In the genomic region with DNA sequence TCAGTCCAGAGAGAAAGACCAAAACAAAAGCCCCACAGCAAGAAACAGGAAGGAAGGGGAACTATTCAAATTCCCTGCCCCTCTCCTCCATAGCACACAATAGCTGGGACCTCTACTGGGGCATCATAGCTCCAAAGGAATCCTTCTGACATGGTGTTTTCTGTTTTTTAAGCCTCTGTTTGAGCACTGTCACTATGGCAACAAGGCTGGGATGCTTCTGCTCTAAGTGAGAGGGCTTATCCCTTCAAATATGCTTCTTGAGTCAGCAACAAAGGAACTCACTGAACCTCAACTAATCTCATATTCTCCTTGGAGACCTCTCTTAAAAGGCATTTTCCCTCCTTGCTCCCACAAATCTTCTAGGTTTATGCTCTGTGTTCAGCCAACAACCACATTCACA, we compare ENCODE assay signal across 18 cellular contexts. TPM values are rescaled to one million over a fixed set of nuclear protein-coding genes. Genes with fewer than 3 reads are reported as not detected.
DNase-seq lines count a peak whose midpoint lies in the region; ATAC-seq, FAIRE-seq and TF ChIP-seq lines count a peak whose summit lies in the region.
"Had no signal": no experiment of that assay in that cellular context is flagged by ENCODE, and none has a peak within 500 bp of the region (broad histone marks: within the 10 kb centered on the region; RNA-seq: fewer than 3 reads in every experiment).

No MANE protein-coding gene starts in this region.

- peaks cover 73% of the 10 kb centered on the region for H3K79me2 ChIP-seq in GM23248 (ENCODE audit: insufficient read depth)

- intact Hi-C loops in kidney (cut with DNase I): no loop called here
- intact Hi-C loops in natural killer cell (cut with micrococcal nuclease): no loop called here

- H3F3A ChIP-seq in GM23248 (ENCODE audit: insufficient read depth): peaks cover 34% of the 10 kb centered on the region

- H4K91ac ChIP-seq in neuronal stem cell (ENCODE audit: low read depth, low read length, poor library complexity): no peak overlapping the region

- H3K9ac ChIP-seq in GM23248 (no peak overlapping the region), NT2/D1 (ENCODE audit: insufficient read length, low read depth) (no peak overlapping the region), endodermal cell (ENCODE audit: extremely low read depth, low read length, poor library complexity, severe bottlenecking) (no peak overlapping the region), neuronal stem cell (ENCODE audit: low read depth, low read length, poor library complexity) (no peak overlapping the region), kidney (ENCODE audit: low read length in 2 of 2) (no peak overlapping the region)

- peaks cover 22% of the 10 kb centered on the region for H3K9me3 Mint-ChIP-seq in endodermal cell
- H3K9me3 Mint-ChIP-seq in natural killer cell: peaks cover 3 to 5% of the 10 kb centered on the region in 2 donors

- H3K27ac Mint-ChIP-seq in endodermal cell (no peak overlapping the region), natural killer cell (no peak overlapping the region)
- H3K27ac Mint-ChIP-seq: activated naive CD8-positive, alpha-beta T cell treated with anti-CD3 and anti-CD28 coated beads, Interleukin-2, amount 50 U/mL, for 24 hours; CD4-positive, alpha-beta T cell; IgD-negative memory B cell; nephron had no signal

- H4K20me1 ChIP-seq in GM23248 (ENCODE audit: insufficient read depth): no peaks in the 10 kb centered on the region

- H3K27me3 Mint-ChIP-seq in endodermal cell (ENCODE audit: insufficient read depth) (no peaks in the 10 kb centered on the region), natural killer cell (ENCODE audit: low read depth in 2 of 2) (no peaks in the 10 kb centered on the region)
- H3K27me3 Mint-ChIP-seq: activated naive CD8-positive, alpha-beta T cell treated with anti-CD3 and anti-CD28 coated beads, Interleukin-2, amount 50 U/mL, for 24 hours; CD4-positive, alpha-beta T cell; IgD-negative memory B cell had no signal

- H3K4ac ChIP-seq in neuronal stem cell (ENCODE audit: low read length): no peak overlapping the region

- H3K4me2 ChIP-seq in GM23248 (ENCODE audit: unreplicated experiment) (no peak overlapping the region), neuronal stem cell (ENCODE audit: insufficient read depth, low read length, poor library complexity, severe bottlenecking) (peak overlapping the region; percentile 22)

- H2BK12ac ChIP-seq in neuronal stem cell (ENCODE audit: low read length): no peak overlapping the region

- H2BK15ac ChIP-seq in neuronal stem cell (ENCODE audit: low read length): no peak overlapping the region

- no peak overlapping the region for H2BK5ac ChIP-seq in neuronal stem cell (ENCODE audit: low read length)

- H3K27me3 ChIP-seq in GM23248 (replicated peaks; ENCODE audit: insufficient read depth): no peaks in the 10 kb centered on the region
- no peaks in the 10 kb centered on the region for H3K27me3 ChIP-seq in NT2/D1 (ENCODE audit: insufficient read depth, insufficient read length)
- no peaks in the 10 kb centered on the region for H3K27me3 ChIP-seq in endodermal cell (ENCODE audit: control insufficient read depth, insufficient read depth, low read length, poor library complexity, severe bottlenecking)
- no peaks in the 10 kb centered on the region for H3K27me3 ChIP-seq in neuronal stem cell (ENCODE audit: control insufficient read depth in 3 of 3, insufficient read depth in 3 of 3, low read depth in 1 of 3, low read length in 3 of 3)
- H3K27me3 ChIP-seq: dorsolateral prefrontal cortex, gastroesophageal sphincter, left lung had no signal

- H3K9me3 ChIP-seq in GM23248 (ENCODE audit: low read depth): peaks cover 10% of the 10 kb centered on the region
- peaks cover 43% of the 10 kb centered on the region for H3K9me3 ChIP-seq in NT2/D1 (ENCODE audit: insufficient read depth, low read length)
- H3K9me3 ChIP-seq in endodermal cell (ENCODE audit: control insufficient read depth, low read length): peaks cover 29% of the 10 kb centered on the region
- H3K9me3 ChIP-seq in neuronal stem cell (replicated peaks in 1 of 2; ENCODE audit: control insufficient read depth in 2 of 2, insufficient read depth in 1 of 2, low read depth in 1 of 2, low read length in 2 of 2): peaks cover 5 to 50% of the 10 kb centered on the region in 2 donors
- peaks cover 4 to 12% of the 10 kb centered on the region in 2 donors for H3K9me3 ChIP-seq in kidney (ENCODE audit: control insufficient read depth in 1 of 2, low read length in 2 of 2)

- H4K8ac ChIP-seq in neuronal stem cell (ENCODE audit: low read depth, low read length): no peak overlapping the region

- H3K36me3 Mint-ChIP-seq in endodermal cell (ENCODE audit: low read depth): no peaks in the 10 kb centered on the region
- H3K36me3 Mint-ChIP-seq in natural killer cell: no peaks in the 10 kb centered on the region
- H3K36me3 Mint-ChIP-seq: IgD-negative memory B cell had no signal

- H2BK120ac ChIP-seq in neuronal stem cell (ENCODE audit: low read depth, low read length): no peak overlapping the region

- TF ChIP-seq CTCF in endodermal cell (conservative IDR thresholded peaks at IDR 0.05): no peak
- TF ChIP-seq CTCF in kidney (IDR thresholded peaks at IDR 0.05; ENCODE audit: borderline replicate concordance, extremely low read depth, insufficient read depth): no peak
- no peak for TF ChIP-seq CTCF in natural killer cell (IDR thresholded peaks at IDR 0.05)

- no peak overlapping the region for H3K18ac ChIP-seq in neuronal stem cell (ENCODE audit: low read length)

- H3K4me3 ChIP-seq in GM23248 (no peak overlapping the region), NT2/D1 (ENCODE audit: insufficient read length, low read depth) (no peak overlapping the region), endodermal cell (ENCODE audit: low read length) (no peak overlapping the region), neuronal stem cell (ENCODE audit: low read length in 2 of 2) (no peak overlapping the region), kidney (ENCODE audit: low read length in 2 of 2) (no peak overlapping the region)
- H3K4me3 ChIP-seq: dorsolateral prefrontal cortex, gastroesophageal sphincter, left lung, skin epidermis had no signal

- peak; percentile 70 for DNase-seq in GM23248
- peak; percentile 92 for DNase-seq in NT2/D1 (ENCODE audit: low read depth, low spot score)
- DNase-seq in endodermal cell: peak; percentile 60
- DNase-seq in neuronal stem cell (ENCODE audit: low spot score): peak; percentile 95
- no peak for DNase-seq in SHP77 (lab: John Stamatoyannopoulos, UW)
- DNase-seq in kidney: no peak
- DNase-seq in NCI-H1417 treated with DMSO at 0.1 percent for 48 hours (lab: John Stamatoyannopoulos, UW): no peak
- no peak for DNase-seq in natural killer cell
- DNase-seq: activated naive CD8-positive, alpha-beta T cell treated with anti-CD3 and anti-CD28 coated beads, Interleukin-2, amount 50 U/mL, for 24 hours; CD4-positive, alpha-beta T cell; dorsolateral prefrontal cortex; left lung; NCI-H187; substantia nigra had no signal

- peaks cover 21% of the 10 kb centered on the region for H3K4me1 ChIP-seq in GM23248 (ENCODE audit: insufficient read depth)
- no peaks in the 10 kb centered on the region for H3K4me1 ChIP-seq in NT2/D1 (ENCODE audit: insufficient read depth, insufficient read length)
- H3K4me1 ChIP-seq in endodermal cell (ENCODE audit: control insufficient read depth, insufficient read depth, low read length): no peaks in the 10 kb centered on the region
- peaks cover 16 to 17% of the 10 kb centered on the region in 2 donors for H3K4me1 ChIP-seq in neuronal stem cell (ENCODE audit: control insufficient read depth in 2 of 2, insufficient read depth in 1 of 2, low read depth in 1 of 2, low read length in 2 of 2)
- H3K4me1 ChIP-seq in kidney (ENCODE audit: control insufficient read depth in 1 of 2, insufficient read depth in 1 of 2, low read depth in 1 of 2, low read length in 2 of 2): no peaks in the 10 kb centered on the region
- H3K4me1 ChIP-seq: gastroesophageal sphincter, left lung had no signal

- peaks cover 42% of the 10 kb centered on the region for H3K36me3 ChIP-seq in GM23248 (ENCODE audit: low read depth)
- H3K36me3 ChIP-seq in NT2/D1 (ENCODE audit: insufficient read depth, insufficient read length, low read length): no peaks in the 10 kb centered on the region
- H3K36me3 ChIP-seq in endodermal cell (ENCODE audit: control insufficient read depth, insufficient read depth, low read length): no peaks in the 10 kb centered on the region
- peaks cover 0 to 2% of the 10 kb centered on the region in 2 donors for H3K36me3 ChIP-seq in neuronal stem cell (replicated peaks in 1 of 2; ENCODE audit: control insufficient read depth in 2 of 2, insufficient read depth in 2 of 2, low read length in 2 of 2)
- no peaks in the 10 kb centered on the region for H3K36me3 ChIP-seq in kidney (ENCODE audit: control insufficient read depth in 1 of 2, insufficient read depth in 2 of 2, low read length in 2 of 2)
- H3K36me3 ChIP-seq: gastroesophageal sphincter, left lung had no signal

- H3K4me3 Mint-ChIP-seq in endodermal cell: no peak overlapping the region
- no peak overlapping the region for H3K4me3 Mint-ChIP-seq in natural killer cell
- H3K4me3 Mint-ChIP-seq: activated naive CD8-positive, alpha-beta T cell treated with anti-CD3 and anti-CD28 coated beads, Interleukin-2, amount 50 U/mL, for 24 hours; CD4-positive, alpha-beta T cell; IgD-negative memory B cell; nephron had no signal

- no peak overlapping the region for H3K14ac ChIP-seq in neuronal stem cell (ENCODE audit: low read length)

- peak overlapping the region; percentile 46 for H3K27ac ChIP-seq in GM23248
- H3K27ac ChIP-seq in endodermal cell (ENCODE audit: low read depth, low read length): peak overlapping the region; percentile 90
- peak overlapping the region; percentile 95 for H3K27ac ChIP-seq in neuronal stem cell (replicated peaks; ENCODE audit: low read length)
- H3K27ac ChIP-seq in kidney (ENCODE audit: low read depth in 2 of 2, low read length in 2 of 2): no peak overlapping the region
- H3K27ac ChIP-seq: dorsolateral prefrontal cortex, gastroesophageal sphincter, left lung, skin epidermis had no signal

- no peaks in the 10 kb centered on the region for H3K9me2 ChIP-seq in GM23248 (ENCODE audit: insufficient read depth)

- no peak overlapping the region for H2AK5ac ChIP-seq in neuronal stem cell (ENCODE audit: low read depth, low read length)

- H3K79me1 ChIP-seq in neuronal stem cell (ENCODE audit: low read depth, low read length): no peaks in the 10 kb centered on the region

- no peaks in the 10 kb centered on the region for H3K4me1 Mint-ChIP-seq in endodermal cell
- no peaks in the 10 kb centered on the region for H3K4me1 Mint-ChIP-seq in natural killer cell
- H3K4me1 Mint-ChIP-seq: IgD-negative memory B cell, nephron had no signal

- FAIRE-seq in kidney (lab: Jason Lieb, UNC): no peak

- no peak for ATAC-seq in natural killer cell
- ATAC-seq: activated naive CD8-positive, alpha-beta T cell treated with anti-CD3 and anti-CD28 coated beads, Interleukin-2, amount 50 U/mL, for 24 hours; gastroesophageal sphincter; left lung had no signal

- in situ Hi-C loops in GM23248 (cut with MboI): no loop called here

- H2AFZ ChIP-seq in GM23248: no peak overlapping the region
- peak overlapping the region; percentile 54 for H2AFZ ChIP-seq in neuronal stem cell (ENCODE audit: low read length)

- H3K23ac ChIP-seq in neuronal stem cell (ENCODE audit: low read depth, low read length, poor library complexity): no peak overlapping the region

RNA-seq across cellular contexts. Expression of a gene that starts 40.5 kb away (rescaled TPM):
- 157 and 174 TPM in 2 replicates for total RNA-seq in GM23248 (2014; rRNA removed; shearing (Covaris generic))
- 110 TPM in 2 replicates for polyA plus RNA-seq in GM23248 (2016; fragmentation: Nextera tagmentation; extraction: Ambion mirVana)
- total RNA-seq in endodermal cell: 1 to 10 TPM; 4.7 to 6.6 TPM
- 9.0 TPM for polyA plus RNA-seq in endodermal cell (2013, experiment 1 of 2)
- 9.1 TPM for polyA plus RNA-seq in endodermal cell (2013, experiment 2 of 2)
- polyA plus RNA-seq in neuronal stem cell (2013, experiment 1 of 2): 30.3 TPM
- polyA plus RNA-seq in neuronal stem cell (2013, experiment 2 of 2): 32.7 TPM
- total RNA-seq in kidney: 164 TPM
- 25.3 TPM for polyA plus RNA-seq in kidney (ENCODE audit: insufficient read depth, low read depth, low replicate concordance)
- 1 to 10 TPM in 2 of 3 donors, under 1 TPM in 1; 0.39 to 5.4 (median 3.4) TPM for total RNA-seq in natural killer cell

Comparison
In these comparisons a context has a peak if more than half of its experiments do, and no peak if none do; other contexts are left out.
1. DNase-seq: peak in GM23248 (single experiment), NT2/D1 (single experiment), endodermal cell (single experiment) and neuronal stem cell (single experiment); none in SHP77 (0 of 2), kidney (single experiment), NCI-H1417 treated with DMSO at 0.1 percent for 48 hours (single experiment) and natural killer cell (single experiment).
2. H3K27ac ChIP-seq: peak in GM23248 (single experiment), endodermal cell (single experiment) and neuronal stem cell (single experiment); none in kidney (0 of 2).
3. RNA of a gene that starts 40.5 kb away (total RNA-seq): 157 to 174 TPM in GM23248 and 164 TPM in kidney (single experiment); 4.7 to 6.6 TPM in endodermal cell and 0.39 to 5.4 TPM in natural killer cell; every median in the first group is over 10 times any median in the second.